Comparison of ENCODE assay signal across 8 cellular contexts in genomic region chr14:55052259-55052930, GRCh38. TPM values are rescaled to one million over a fixed set of nuclear protein-coding genes. Genes with fewer than 3 reads are reported as not detected.
DNase-seq lines count a peak whose midpoint lies in the region; ATAC-seq and TF ChIP-seq lines count a peak whose summit lies in the region.

No MANE protein-coding gene starts in this region.

- peaks cover 48 to 53% (median 49%) of the 10 kb centered on the region in 3 donors for H3K4me1 Mint-ChIP-seq in T-cell

- H3K27me3 Mint-ChIP-seq in T-cell = no peaks in the 10 kb centered on the region

- H3K79me2 ChIP-seq in fibroblast of lung (ENCODE audit: control insufficient read depth, insufficient read depth, low read length) = peaks cover 57% of the 10 kb centered on the region

- peak overlapping the region; percentile 100 for H3K9ac ChIP-seq in fibroblast of lung (ENCODE audit: insufficient read depth, low read length)

- H3K4me3 ChIP-seq in fibroblast of lung (replicated peaks in 1 of 4; ENCODE audit: control extremely low read depth in 1 of 4, insufficient read depth in 1 of 4, low read depth in 3 of 4, low read length in 4 of 4) = peak overlapping the region; percentile 85 to 97 (median 95)
- H3K4me3 ChIP-seq in psoas muscle = peak overlapping the region; percentile 97

- POLR2A ChIA-PET in T-cell (lab: Charles Lee) = interaction anchor here (0.6 to 2.0 kb wide), 14 partner anchors 8 to 218 kb away, joined by 3 to 17 read pairs (median 4); partner anchors contain the start of genes SOCS4 (in 2 of the 2), WDHD1 (in 2 of the 2) and GCH1 (in 1 of the 2)

- DNase-seq in NCI-H2107 treated with DMSO at 0.1 percent for 48 hours (lab: John Stamatoyannopoulos, UW; ENCODE audit: unreplicated experiment) (peak; percentile 78), NCI-H2107 (lab: John Stamatoyannopoulos, UW) (no peak), T-cell (no peak), fibroblast of lung (ENCODE audit: low read depth in 2 of 2) (peak; percentile 47 to 51), psoas muscle (no peak), NCI-H1417 (lab: John Stamatoyannopoulos, UW) (no peak)

- peak overlapping the region; percentile 81 for H3K4me2 ChIP-seq in fibroblast of lung (ENCODE audit: extremely low read depth, insufficient read depth, low read length)

- H4K20me1 ChIP-seq in fibroblast of lung (ENCODE audit: control insufficient read depth, extremely low read depth, insufficient read depth, low read length) = peaks cover 2% of the 10 kb centered on the region

- whole genome bisulfite sequencing in psoas muscle, 3 donors = 7 to 10% (median 8%) methylated on average over 14 of the region's 14 CpGs

- intact Hi-C loops in psoas muscle (cut with DNase I) = loop anchor here in 1 of 2 donors (10.0 kb wide), 1 partner anchor 362 kb away; the partner anchor contains the start of gene ATG14

- H3K27me3 ChIP-seq in fibroblast of lung (ENCODE audit: control insufficient read depth, insufficient read depth, low read length) (no peaks in the 10 kb centered on the region), psoas muscle (ENCODE audit: insufficient read depth in 3 of 3, low read length in 2 of 3) (no peaks in the 10 kb centered on the region)

- H3K36me3 Mint-ChIP-seq in T-cell = peaks cover 14% of the 10 kb centered on the region

- H3K9me3 ChIP-seq in fibroblast of lung (ENCODE audit: control insufficient read depth, insufficient read depth, low read depth, low read length) = no peaks in the 10 kb centered on the region
- no peaks in the 10 kb centered on the region for H3K9me3 ChIP-seq in psoas muscle

- peak; percentile 3 for ATAC-seq in HG02623 (IDR thresholded peaks at IDR 0.05; ENCODE audit: unreplicated experiment)
- ATAC-seq in T-cell (replicated peaks in 1 of 4) = no peak
- no peak for ATAC-seq in psoas muscle
- ATAC-seq in GM21367 (IDR thresholded peaks at IDR 0.05; ENCODE audit: unreplicated experiment) = no peak

- no peaks in the 10 kb centered on the region for H3K36me3 ChIP-seq in fibroblast of lung (ENCODE audit: control insufficient read depth, insufficient read depth, low read length)
- H3K36me3 ChIP-seq in psoas muscle (ENCODE audit: insufficient read depth in 1 of 2, low read depth in 1 of 2) = peaks cover 0 to 15% of the 10 kb centered on the region in 2 donors

- no peaks in the 10 kb centered on the region for H3K9me3 Mint-ChIP-seq in T-cell

- H3K27ac ChIP-seq in fibroblast of lung (ENCODE audit: insufficient read depth, low read length) (peak overlapping the region; percentile 100), psoas muscle (peak overlapping the region; percentile 100)

- CTCF ChIA-PET in T-cell (lab: Charles Lee) = interaction anchor here in 1 of 2 donors (0.6 to 2.5 kb wide), 7 partner anchors 10 to 27 kb away, joined by 3 to 14 read pairs (median 5); partner anchors contain the start of genes SOCS4 and WDHD1

- TF ChIP-seq CTCF in fibroblast of lung (conservative IDR thresholded peaks at IDR 0.05 in 1 of 2, IDR thresholded peaks at IDR 0.05 in 1 of 2; ENCODE audit: low read depth in 1 of 2, low read length in 2 of 2) = no peak
- no peak for TF ChIP-seq CTCF in psoas muscle (IDR thresholded peaks at IDR 0.05)

- H3K27ac Mint-ChIP-seq in T-cell = peak overlapping the region; percentile 78 to 91

- peak overlapping the region; percentile 87 to 90 (median 90) for H3K4me3 Mint-ChIP-seq in T-cell

- H3K4me1 ChIP-seq in fibroblast of lung (ENCODE audit: control insufficient read depth, extremely low read depth, insufficient read depth, low read length) = peaks cover 4% of the 10 kb centered on the region
- H3K4me1 ChIP-seq in psoas muscle = peaks cover 11% of the 10 kb centered on the region

- no peak overlapping the region for H2AFZ ChIP-seq in fibroblast of lung (ENCODE audit: low read length)

RNA-seq across cellular contexts. Expression of gene MAPK1IP1L, which starts 0.9 kb away (rescaled TPM):
- 100 to 1,000 TPM in 2 of 5 donors, 10 to 100 TPM in 3; 68.7 to 153 (median 73.4) TPM for total RNA-seq in T-cell
- 14.1 and 16.5 TPM in 2 replicates for total RNA-seq in fibroblast of lung
- 82.3 and 103 TPM in 2 replicates for polyA plus RNA-seq in fibroblast of lung
- 54.5 and 66.4 TPM in 2 replicates for polyA plus RNA-seq in fibroblast of lung (2012)
- 515 and 704 TPM in 2 replicates for polyA minus RNA-seq in fibroblast of lung (ENCODE audit: low replicate concordance)
- total RNA-seq in psoas muscle = 10 to 100 TPM; 34.1 to 60.1 (median 56.3) TPM
- 10 to 100 TPM; 17.6 to 46.2 (median 33.5) TPM for polyA plus RNA-seq in psoas muscle

RNA-seq across cellular contexts. Expression of gene SOCS4, which starts 25.4 kb away (rescaled TPM):
- total RNA-seq in T-cell (10 to 100 TPM; 16.7 to 26.4 (median 21.1) TPM), fibroblast of lung (16.2 and 19.2 TPM in 2 replicates), psoas muscle (10 to 100 TPM in 3 of 4 donors, 1 to 10 TPM in 1; 9.7 to 17.0 (median 13.2) TPM)
- polyA plus RNA-seq in fibroblast of lung (11.5 TPM in 2 replicates), psoas muscle (10 to 100 TPM in 1 of 3 donors, 1 to 10 TPM in 2; 4.1 to 23.7 (median 6.1) TPM)
- polyA plus RNA-seq in fibroblast of lung (2012) = 7.0 and 9.3 TPM in 2 replicates
- 3.7 and 6.4 TPM in 2 replicates for polyA minus RNA-seq in fibroblast of lung (ENCODE audit: low replicate concordance)

RNA-seq across cellular contexts. Expression of gene WDHD1, which starts 25.5 kb away (rescaled TPM):
- total RNA-seq in T-cell (1 to 10 TPM; 2.5 to 6.1 (median 4.9) TPM), fibroblast of lung (8.6 and 9.8 TPM in 2 replicates), psoas muscle (1 to 10 TPM in 2 of 4 donors, under 1 TPM in 2; 0.86 to 2.0 (median 0.99) TPM)
- polyA plus RNA-seq in fibroblast of lung (7.3 and 13.0 TPM in 2 replicates), psoas muscle (1 to 10 TPM in 1 of 3 donors, under 1 TPM in 2; 0.55 to 1.2 (median 0.95) TPM)
- 4.8 and 9.7 TPM in 2 replicates for polyA plus RNA-seq in fibroblast of lung (2012)
- polyA minus RNA-seq in fibroblast of lung (ENCODE audit: low replicate concordance) = 1.2 and 2.6 TPM in 2 replicates

Comparison
In these comparisons a context has a peak if more than half of its experiments do, and no peak if none do; other contexts are left out.
1. DNase-seq: peak in NCI-H2107 treated with DMSO at 0.1 percent for 48 hours (single experiment) and fibroblast of lung (2 of 2); none in NCI-H2107 (single experiment), T-cell (0 of 34), psoas muscle (0 of 2) and NCI-H1417 (0 of 3).